ENCODE assay signal across 8 cellular contexts in the genomic region with DNA sequence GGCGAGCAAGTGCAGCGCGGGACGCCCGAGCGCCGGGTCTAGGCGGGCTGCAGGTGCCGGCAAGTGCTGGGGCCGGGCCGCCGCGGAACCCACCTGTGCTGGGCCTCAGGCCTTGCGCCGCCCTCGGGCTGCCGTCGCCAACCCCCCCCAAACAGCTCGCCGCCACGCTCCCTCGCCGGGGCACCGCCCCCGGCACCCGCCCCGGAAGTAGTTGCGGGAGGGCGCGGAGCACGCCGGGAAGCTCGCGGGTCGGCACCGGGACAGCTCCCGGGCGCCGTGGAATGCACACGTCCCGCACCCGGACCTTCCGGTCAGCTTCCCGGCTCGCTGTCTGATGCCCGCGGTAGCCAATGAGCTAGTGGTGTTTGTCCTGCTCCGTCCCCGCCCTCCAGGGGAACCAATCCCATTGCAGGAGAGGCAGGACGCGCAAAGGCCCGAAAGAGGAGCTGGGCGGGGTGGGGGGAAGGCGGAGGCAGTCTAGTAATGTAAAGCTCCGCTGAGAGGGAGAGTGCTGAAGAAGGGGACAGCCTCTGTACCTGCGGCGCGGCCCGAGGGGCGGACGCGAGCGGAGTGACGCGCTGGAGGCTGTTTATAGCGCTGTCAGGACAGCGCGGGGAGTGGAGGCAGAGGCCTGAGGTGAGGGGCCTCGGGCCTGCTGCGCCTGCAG. TPM values are rescaled to one million over a fixed set of nuclear protein-coding genes. Genes with fewer than 3 reads are reported as not detected.
DNase-seq lines count a peak whose midpoint lies in the region; ATAC-seq and TF ChIP-seq lines count a peak whose summit lies in the region.

A gene with protein sequence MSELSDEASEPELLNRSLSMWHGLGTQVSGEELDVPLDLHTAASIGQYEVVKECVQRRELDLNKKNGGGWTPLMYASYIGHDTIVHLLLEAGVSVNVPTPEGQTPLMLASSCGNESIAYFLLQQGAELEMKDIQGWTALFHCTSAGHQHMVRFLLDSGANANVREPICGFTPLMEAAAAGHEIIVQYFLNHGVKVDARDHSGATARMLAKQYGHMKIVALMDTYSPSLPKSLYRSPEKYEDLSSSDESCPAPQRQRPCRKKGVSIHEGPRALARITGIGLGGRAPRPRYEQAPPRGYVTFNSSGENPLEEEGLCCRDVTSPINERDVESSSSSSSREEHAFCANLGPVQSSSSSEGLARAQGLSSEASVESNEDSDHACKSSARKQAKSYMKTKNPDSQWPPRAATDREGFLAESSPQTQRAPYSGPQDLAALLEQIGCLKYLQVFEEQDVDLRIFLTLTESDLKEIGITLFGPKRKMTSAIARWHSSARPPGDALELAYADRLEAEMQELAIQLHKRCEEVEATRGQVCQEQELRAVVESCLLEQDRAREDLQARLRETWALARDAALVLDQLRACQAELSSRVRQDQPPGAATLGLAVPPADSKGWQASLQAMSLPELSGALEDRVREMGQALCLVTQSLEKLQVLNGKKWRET (minus strand): TSS at position 209 of the 667 bp plus-strand sequence. CDS start 4,122 bp downstream, outside the sequence.
A gene (plus strand): TSS at position 475 of the 667 bp plus-strand sequence. CDS start 1,978 bp downstream, outside the sequence.

- no peak for TF ChIP-seq CTCF in IMR-90 (conservative IDR thresholded peaks at IDR 0.05; ENCODE audit: low read depth, low read length)
- TF ChIP-seq CTCF in PC-9 (conservative IDR thresholded peaks at IDR 0.05) = no peak
- peak in 1 of 3 experiments; percentile 11 for TF ChIP-seq CTCF in esophagus muscularis mucosa (IDR thresholded peaks at IDR 0.05)

- no peak within 1 kb of the TSS; the same call in 2 of the 3 replicates for H2BK15ac ChIP-seq in IMR-90 (ENCODE audit: low read depth, low read length)

- BruUV-seq in IMR-90 (replicated peaks; lab: Mats Ljungman, UMichigan) (no TSS peak), PC-9 (replicated peaks; lab: Mats Ljungman, UMichigan) (no TSS peak)

- H3K27me3 ChIP-seq in IMR-90 (ENCODE audit: control insufficient read depth, insufficient read depth, low read length) = no peaks in the 10 kb centered on the region
- H3K27me3 ChIP-seq in PC-9 (ENCODE audit: insufficient read depth, low read depth) = no peaks in the 10 kb centered on the region
- peaks cover 0 to 3% (median 0%) of the 10 kb centered on the region in 4 donors for H3K27me3 ChIP-seq in esophagus muscularis mucosa
- H3K27me3 ChIP-seq in muscle layer of duodenum (ENCODE audit: low read depth, low read length) = no peaks in the 10 kb centered on the region

- peak within 1 kb of the TSS; percentile 74; the same call in 1 of the 2 replicates for H2AK5ac ChIP-seq in IMR-90 (ENCODE audit: low read depth, low read length)

- H3K9me2 ChIP-seq in PC-9 (ENCODE audit: insufficient read depth) = no peaks in the 10 kb centered on the region

- H4K5ac ChIP-seq in IMR-90 (ENCODE audit: low read depth, low read length) = peak within 1 kb of the TSS; percentile 82

- peak within 1 kb of the TSS; percentile 60 for H3K14ac ChIP-seq in IMR-90 (replicated peaks; ENCODE audit: low read depth, low read length)

- H2BK5ac ChIP-seq in IMR-90 (ENCODE audit: low read depth, low read length, poor library complexity, severe bottlenecking) = peak within 1 kb of the TSS; percentile 53

- 0% methylated on average over 41 of the region's 70 CpGs; no CpG with 5 or more reads in 1 of the 2 experiments for WGBS in IMR-90 (ENCODE audit: extremely low coverage in 2 of 2, insufficient read length in 1 of 2), 2 experiments
- WGBS in esophagus muscularis mucosa = 0% methylated on average over 25 of the region's 70 CpGs

- peaks cover 4% of the 10 kb centered on the region; the same call in 1 of the 2 replicates for H3K9me1 ChIP-seq in IMR-90 (ENCODE audit: insufficient read depth, low read length)

- H3F3A ChIP-seq in PC-9 (ENCODE audit: insufficient read depth, low read depth) = peaks cover 20% of the 10 kb centered on the region

- in situ Hi-C loops in IMR-90 (cut with MboI; ENCODE audit: low sequenced_read_pairs) = no loop called here

- peak within 1 kb of the TSS; percentile 49 for H4K91ac ChIP-seq in IMR-90 (ENCODE audit: insufficient read depth, low read depth, low read length)

- peak within 1 kb of the TSS; percentile 65 for H3K4ac ChIP-seq in IMR-90 (ENCODE audit: low read depth, low read length)

- peak within 1 kb of the TSS; percentile 98 for H3K4me2 ChIP-seq in IMR-90 (ENCODE audit: low read depth, low read length)
- H3K4me2 ChIP-seq in PC-9 = peak within 1 kb of the TSS; percentile 85

- H3K9ac ChIP-seq in IMR-90 (ENCODE audit: low read depth, low read length) = peak within 1 kb of the TSS; percentile 92

- no peak within 1 kb of the TSS for H2BK20ac ChIP-seq in IMR-90 (ENCODE audit: low read depth, low read length)

- peaks cover 19 to 35% of the 10 kb centered on the region in 2 experiments for H3K79me1 ChIP-seq in IMR-90 (ENCODE audit: low read depth in 1 of 2, low read length in 2 of 2)

- H3K56ac ChIP-seq in IMR-90 (ENCODE audit: extremely low read depth, insufficient read depth, low read length) = peak within 1 kb of the TSS; percentile 48

- intact Hi-C loops in IMR-90 (cut with micrococcal nuclease) (loop anchor here (2.0 kb wide), 2 partner anchors 33 to 223 kb away; a partner anchor contains a TSS), PC-9 (cut with micrococcal nuclease; ENCODE audit: unreplicated experiment) (loop anchor here (1.0 to 5.0 kb wide), 3 partner anchors 34 to 223 kb away; a partner anchor contains a TSS), esophagus muscularis mucosa (cut with DNase I) (loop anchor here (5.0 to 10.0 kb wide), 2 partner anchors 68 to 221 kb away; a partner anchor contains a TSS)

- no peak within 1 kb of the TSS for H2BK120ac ChIP-seq in IMR-90 (ENCODE audit: low read depth, low read length)

- peaks cover 16% of the 10 kb centered on the region for H3K4me1 Mint-ChIP-seq in activated T-cell treated with anti-CD3 and anti-CD28 coated beads, Interleukin-2, amount 50 U/mL, for 4 hours (ENCODE audit: low read depth)

- H4K20me1 ChIP-seq in IMR-90 (ENCODE audit: insufficient read depth, low read length) (peaks cover 3% of the 10 kb centered on the region; the same call in 1 of the 2 replicates), PC-9 (ENCODE audit: insufficient read depth) (no peaks in the 10 kb centered on the region)

- peak within 1 kb of the TSS; percentile 89 for H3K4me3 ChIP-seq in IMR-90 (ENCODE audit: insufficient read depth, low read depth, low read length)
- peak within 1 kb of the TSS; percentile 83 for H3K4me3 ChIP-seq in PC-9
- H3K4me3 ChIP-seq in esophagus muscularis mucosa = peak within 1 kb of the TSS; percentile 82 to 99 (median 90)
- peak within 1 kb of the TSS; percentile 90 to 100 for H3K4me3 ChIP-seq in muscle layer of duodenum (ENCODE audit: low read depth in 1 of 2, low read length in 2 of 2)

- peaks cover 2% of the 10 kb centered on the region for H3K27me3 Mint-ChIP-seq in activated T-cell treated with anti-CD3 and anti-CD28 coated beads, Interleukin-2, amount 50 U/mL, for 4 hours (ENCODE audit: low read depth)

- no peak for TF ChIP-seq RAD21 in IMR-90 (IDR thresholded peaks at IDR 0.05; ENCODE audit: low read length)

- H3K4me1 ChIP-seq in IMR-90 (ENCODE audit: control insufficient read depth, insufficient read depth, low read length) (peaks cover 4% of the 10 kb centered on the region), PC-9 (replicated peaks; ENCODE audit: insufficient read depth) (peaks cover 12% of the 10 kb centered on the region), esophagus muscularis mucosa (peaks cover 12 to 27% (median 19%) of the 10 kb centered on the region in 4 donors), muscle layer of duodenum (ENCODE audit: control insufficient read depth in 1 of 2, insufficient read depth in 2 of 2, low read length in 2 of 2) (peaks cover 0 to 16% of the 10 kb centered on the region in 2 donors)

- POLR2A ChIA-PET in IMR-90 (lab: Charles Lee; ENCODE audit: unreplicated experiment) = interaction anchor here (0.6 kb wide), 1 partner anchor 112 kb away, joined by 3 read pairs; no protein-coding TSS in a partner anchor
- POLR2A ChIA-PET in PC-9 (lab: Charles Lee; ENCODE audit: unreplicated experiment) = interaction anchor here (0.5 to 1.1 kb wide), 18 partner anchors 20 to 364 kb away, joined by 3 to 12 read pairs (median 4); a partner anchor contains a TSS

- no peaks in the 10 kb centered on the region for H3K36me3 Mint-ChIP-seq in activated T-cell treated with anti-CD3 and anti-CD28 coated beads, Interleukin-2, amount 50 U/mL, for 4 hours (ENCODE audit: insufficient read depth)

- peak within 1 kb of the TSS; percentile 91 for H3K4me3 Mint-ChIP-seq in activated T-cell treated with anti-CD3 and anti-CD28 coated beads, Interleukin-2, amount 50 U/mL, for 4 hours

- peaks cover 21% of the 10 kb centered on the region for H3K79me2 ChIP-seq in PC-9 (ENCODE audit: low read depth)

- dilution Hi-C loops in IMR-90 (cut with HindIII; ENCODE audit: low sequenced_read_pairs, unreplicated experiment) = no loop called here

- no peak for TF ChIP-seq EP300 in esophagus muscularis mucosa (IDR thresholded peaks at IDR 0.05)

- peak within 1 kb of the TSS; percentile 84 for H2AK9ac ChIP-seq in IMR-90 (replicated peaks; ENCODE audit: low read depth, low read length, poor library complexity)

- H2AFZ ChIP-seq in IMR-90 (replicated peaks; ENCODE audit: low read length, poor library complexity) (peak within 1 kb of the TSS; percentile 98), PC-9 (peak within 1 kb of the TSS; percentile 97)

- peak within 1 kb of the TSS; percentile 84 for H3K27ac ChIP-seq in IMR-90 (ENCODE audit: insufficient read depth, low read length)
- peak within 1 kb of the TSS; percentile 52 for H3K27ac ChIP-seq in PC-9
- H3K27ac ChIP-seq in esophagus muscularis mucosa (replicated peaks in 1 of 4) = peak within 1 kb of the TSS; percentile 79 to 97 (median 88)
- peak within 1 kb of the TSS; percentile 71 for H3K27ac ChIP-seq in muscle layer of duodenum (ENCODE audit: low read length)

- peak within 1 kb of the TSS; percentile 90 to 92 for H4K8ac ChIP-seq in IMR-90 (ENCODE audit: low read depth in 2 of 2, low read length in 2 of 2)

- ATAC-seq in GM21529 (IDR thresholded peaks at IDR 0.05; ENCODE audit: unreplicated experiment) (peak; percentile 74), IMR-90 (ENCODE audit: low read depth) (peak; percentile 95)
- peak; percentile 84 to 86 for ATAC-seq in activated T-cell treated with anti-CD3 and anti-CD28 coated beads, Interleukin-2, amount 50 U/mL, for 4 hours

- no peaks in the 10 kb centered on the region for H3K9me3 ChIP-seq in IMR-90 (ENCODE audit: control insufficient read depth, insufficient read depth, low read length)
- no peaks in the 10 kb centered on the region for H3K9me3 ChIP-seq in PC-9 (ENCODE audit: insufficient read depth, low read depth)
- no peaks in the 10 kb centered on the region for H3K9me3 ChIP-seq in esophagus muscularis mucosa
- H3K9me3 ChIP-seq in muscle layer of duodenum (ENCODE audit: control insufficient read depth in 1 of 2, low read length in 2 of 2) = no peaks in the 10 kb centered on the region

- DNase-seq in DMS153 treated with DMSO at 0.1 percent for 48 hours (lab: John Stamatoyannopoulos, UW; ENCODE audit: unreplicated experiment) (peak; percentile 68), IMR-90 (peak; percentile 97), PC-9 (peak; percentile 93 to 97), esophagus muscularis mucosa (ENCODE audit: extremely low spot score) (peak; percentile 98)
- DNase-seq in activated T-cell treated with anti-CD3 and anti-CD28 coated beads, Interleukin-2, amount 50 U/mL, for 4 hours = peak; percentile 71
- peak; percentile 62 for DNase-seq in stimulated activated CD8-positive, alpha-beta memory T cell treated with anti-CD3 and anti-CD28 coated beads, Interleukin-7, amount 100 ng/mL, for 24 hours (ENCODE audit: low read depth)

- H3K23ac ChIP-seq in IMR-90 (ENCODE audit: low read depth, low read length) = peak within 1 kb of the TSS; percentile 53

- CTCF ChIA-PET in IMR-90 (lab: Yijun Ruan, JAX) = interaction anchor here (0.6 to 0.8 kb wide), 2 partner anchors 11 to 221 kb away, joined by 3 to 4 read pairs; no protein-coding TSS in a partner anchor
- CTCF ChIA-PET in PC-9 (lab: Charles Lee) = interaction anchor here (0.6 to 1.3 kb wide), 3 partner anchors 69 to 331 kb away, joined by 3 to 4 read pairs (median 3); a partner anchor contains a TSS

- peak within 1 kb of the TSS; percentile 74 for H3K18ac ChIP-seq in IMR-90 (ENCODE audit: low read depth, low read length)

- no peak; the same call in 1 of the 2 replicates for TF ChIP-seq POLR2A in IMR-90 (IDR thresholded peaks at IDR 0.05; ENCODE audit: low read depth, low read length)
- TF ChIP-seq POLR2A in esophagus muscularis mucosa (IDR thresholded peaks at IDR 0.05; ENCODE audit: low read depth) = no peak

- H3K9me3 Mint-ChIP-seq in activated T-cell treated with anti-CD3 and anti-CD28 coated beads, Interleukin-2, amount 50 U/mL, for 4 hours = no peaks in the 10 kb centered on the region

- H3K36me3 ChIP-seq in IMR-90 (ENCODE audit: control insufficient read depth, insufficient read depth, low read length) = peaks cover 7% of the 10 kb centered on the region
- no peaks in the 10 kb centered on the region; the same call in 1 of the 2 replicates for H3K36me3 ChIP-seq in PC-9 (ENCODE audit: low read depth)
- H3K36me3 ChIP-seq in esophagus muscularis mucosa = peaks cover 2 to 19% (median 16%) of the 10 kb centered on the region in 4 donors
- H3K36me3 ChIP-seq in muscle layer of duodenum (ENCODE audit: control insufficient read depth in 1 of 2, insufficient read depth in 2 of 2, low read length in 2 of 2) = peaks cover 5 to 17% of the 10 kb centered on the region in 2 donors

RNA-seq across cellular contexts. Expression of the first gene that starts in this region (rescaled TPM):
- total RNA-seq in IMR-90 (2012; rRNA removed) (22.2 and 24.4 TPM in 2 replicates), PC-9 (2021) (32.8 and 35.0 TPM in 2 replicates), esophagus muscularis mucosa (10 to 100 TPM; 17.0 to 29.0 (median 24.7) TPM)
- 23.7 and 25.0 TPM in 2 replicates for polyA plus RNA-seq in IMR-90 (2012; rRNA removed)
- polyA plus RNA-seq in IMR-90 (2012; cell fraction: cytosol; rRNA removed) = 15.1 and 18.0 TPM in 2 replicates
- 91.7 and 149 TPM in 2 replicates for polyA plus RNA-seq in IMR-90 (2012; cell fraction: nucleus; rRNA removed; ENCODE audit: low replicate concordance)
- 10 to 100 TPM; 19.4 to 24.1 (median 21.8) TPM for total RNA-seq in activated T-cell treated with anti-CD3 and anti-CD28 coated beads, Interleukin-2, amount 50 U/mL, for 4 hours

RNA-seq across cellular contexts. Expression of the second gene that starts in this region (rescaled TPM):
- total RNA-seq in IMR-90 (2012; rRNA removed) = 0.54 and 0.56 TPM in 2 replicates
- polyA plus RNA-seq in IMR-90 (2012; rRNA removed) = 1.7 TPM in 2 replicates
- 0.68 and 1.1 TPM in 2 replicates for polyA plus RNA-seq in IMR-90 (2012; cell fraction: cytosol; rRNA removed)
- polyA plus RNA-seq in IMR-90 (2012; cell fraction: nucleus; rRNA removed; ENCODE audit: low replicate concordance) = 0.99 and 1.6 TPM in 2 replicates
- 1.8 and 2.4 TPM in 2 replicates for total RNA-seq in PC-9 (2021)
- total RNA-seq in activated T-cell treated with anti-CD3 and anti-CD28 coated beads, Interleukin-2, amount 50 U/mL, for 4 hours = under 1 TPM; 0.16 to 0.47 (median 0.25) TPM
- 1 to 10 TPM in 2 of 4 donors, under 1 TPM in 2; 0.42 to 1.7 (median 0.94) TPM for total RNA-seq in esophagus muscularis mucosa

Comparison
In these comparisons a context has a peak if more than half of its experiments do, and no peak if none do; other contexts are left out.
1. Peak in every context shown above with its lines: DNase-seq, ATAC-seq, H3K4me3 ChIP-seq and H3K27ac ChIP-seq.